ENCODE assay signal across 31 cellular contexts in genomic region chr7:148858489-148858888, GRCh38.
"Had no signal": no experiment of that assay in that cellular context is flagged by ENCODE, and none has a peak within 500 bp of the region (broad histone marks: within the 10 kb centered on the region; RNA-seq: fewer than 3 reads in every experiment).

No MANE protein-coding gene starts in this region.

- ATAC-seq: activated CD4-positive, CD25-positive, alpha-beta regulatory T cell treated with anti-CD3 and anti-CD28 coated beads, Interleukin-2, amount 50 U/mL, for 24 hours; activated CD8-positive, alpha-beta T cell treated with anti-CD3 and anti-CD28 coated beads for 36 hours; activated naive CD8-positive, alpha-beta T cell treated with anti-CD3 and anti-CD28 coated beads, Interleukin-2, amount 50 U/mL, for 24 hours; activated T-cell treated with anti-CD3 and anti-CD28 coated beads, Interleukin-2, amount 50 U/mL, for 4 hours; activated T-helper 17 cell treated with anti-CD3 and anti-CD28 coated beads, Interleukin-2, amount 50 U/mL, for 72 hours; body of pancreas; gastroesophageal sphincter; T-helper 17 cell had no signal

- DNase-seq: activated B cell treated with CpG ODN at 0.5 μM for 24 hours; activated CD4-positive, alpha-beta T cell treated with anti-CD3 and anti-CD28 coated beads, Interleukin-2, amount 50 U/mL, for 4 hours; activated CD8-positive, alpha-beta memory T cell treated with anti-CD3 and anti-CD28 coated beads for 24 hours; activated CD8-positive, alpha-beta T cell treated with anti-CD3 and anti-CD28 coated beads for 36 hours; activated effector memory CD4-positive, alpha-beta T cell treated with anti-CD3 and anti-CD28 coated beads, Interleukin-2, amount 50 U/mL, for 16 hours; activated naive CD4-positive, alpha-beta T cell treated with anti-CD3 and anti-CD28 coated beads for 36 hours; activated naive CD8-positive, alpha-beta T cell treated with anti-CD3 and anti-CD28 coated beads for 36 hours; activated naive CD8-positive, alpha-beta T cell treated with anti-CD3 and anti-CD28 coated beads, Interleukin-2, amount 50 U/mL, for 24 hours; activated T-cell treated with anti-CD3 and anti-CD28 coated beads, Interleukin-2, amount 50 U/mL, for 4 hours; adrenal gland; amygdala; aorta; body of pancreas; caudate nucleus; colonic mucosa; effector CD8-positive, alpha-beta T cell; esophagus squamous epithelium; foreskin melanocyte; head of caudate nucleus; T-helper 1 cell; T-helper 17 cell; T1000; WERI-Rb-1 had no signal

- H3K4me3 ChIP-seq: adrenal gland, body of pancreas, colonic mucosa, esophagus squamous epithelium, gastroesophageal sphincter had no signal

- H3K27me3 Mint-ChIP-seq: activated B cell treated with CpG ODN at 0.5 μM for 24 hours; activated CD8-positive, alpha-beta T cell treated with anti-CD3 and anti-CD28 coated beads for 36 hours; activated naive CD4-positive, alpha-beta T cell treated with anti-CD3 and anti-CD28 coated beads, Interleukin-2, amount 50 U/mL, for 24 hours; activated naive CD8-positive, alpha-beta T cell treated with anti-CD3 and anti-CD28 coated beads for 36 hours; activated naive CD8-positive, alpha-beta T cell treated with anti-CD3 and anti-CD28 coated beads, Interleukin-2, amount 50 U/mL, for 24 hours; activated T-helper 17 cell treated with anti-CD3 and anti-CD28 coated beads, Interleukin-2, amount 50 U/mL, for 72 hours; T-helper 17 cell had no signal

- H3K9me3 Mint-ChIP-seq: activated B cell treated with CpG ODN at 0.5 μM for 24 hours; activated CD8-positive, alpha-beta T cell treated with anti-CD3 and anti-CD28 coated beads for 36 hours; activated naive CD4-positive, alpha-beta T cell treated with anti-CD3 and anti-CD28 coated beads for 36 hours; activated naive CD4-positive, alpha-beta T cell treated with anti-CD3 and anti-CD28 coated beads, Interleukin-2, amount 50 U/mL, for 24 hours; activated naive CD8-positive, alpha-beta T cell treated with anti-CD3 and anti-CD28 coated beads for 36 hours; activated naive CD8-positive, alpha-beta T cell treated with anti-CD3 and anti-CD28 coated beads, Interleukin-2, amount 50 U/mL, for 24 hours; activated T-cell treated with anti-CD3 and anti-CD28 coated beads, Interleukin-2, amount 50 U/mL, for 4 hours; activated T-helper 17 cell treated with anti-CD3 and anti-CD28 coated beads, Interleukin-2, amount 50 U/mL, for 72 hours; T-helper 2 cell treated with Interferon-gamma antibody and Interleukin-4, amounts not matched to agents 5 μg/mL and 100 μg/mL, for 36 hours had no signal

- H3K36me3 ChIP-seq: adrenal gland, colonic mucosa, esophagus squamous epithelium, gastroesophageal sphincter had no signal

- FAIRE-seq: endometrium, endothelial cell of umbilical vein had no signal

- H3K27ac ChIP-seq: adrenal gland, body of pancreas, colonic mucosa, epithelial cell of prostate, esophagus squamous epithelium, gastroesophageal sphincter, WERI-Rb-1 had no signal

- H3K9me3 ChIP-seq: adrenal gland, body of pancreas, colonic mucosa, esophagus squamous epithelium, gastroesophageal sphincter had no signal

- H3K4me1 ChIP-seq: adrenal gland, colonic mucosa, gastroesophageal sphincter had no signal

- H3K27ac Mint-ChIP-seq: activated B cell treated with CpG ODN at 0.5 μM for 24 hours; activated CD8-positive, alpha-beta T cell treated with anti-CD3 and anti-CD28 coated beads for 36 hours; activated naive CD4-positive, alpha-beta T cell treated with anti-CD3 and anti-CD28 coated beads for 36 hours; activated naive CD4-positive, alpha-beta T cell treated with anti-CD3 and anti-CD28 coated beads, Interleukin-2, amount 50 U/mL, for 24 hours; activated naive CD8-positive, alpha-beta T cell treated with anti-CD3 and anti-CD28 coated beads for 36 hours; activated naive CD8-positive, alpha-beta T cell treated with anti-CD3 and anti-CD28 coated beads, Interleukin-2, amount 50 U/mL, for 24 hours; activated T-helper 17 cell treated with anti-CD3 and anti-CD28 coated beads, Interleukin-2, amount 50 U/mL, for 72 hours; T-helper 17 cell; T-helper 2 cell treated with Interferon-gamma antibody and Interleukin-4, amounts not matched to agents 5 μg/mL and 100 μg/mL, for 36 hours had no signal

- H3K27me3 ChIP-seq: adrenal gland, body of pancreas, colonic mucosa, esophagus squamous epithelium, gastroesophageal sphincter had no signal

- H3K4me3 Mint-ChIP-seq: activated B cell treated with CpG ODN at 0.5 μM for 24 hours; activated CD8-positive, alpha-beta T cell treated with anti-CD3 and anti-CD28 coated beads for 36 hours; activated naive CD4-positive, alpha-beta T cell treated with anti-CD3 and anti-CD28 coated beads for 36 hours; activated naive CD4-positive, alpha-beta T cell treated with anti-CD3 and anti-CD28 coated beads, Interleukin-2, amount 50 U/mL, for 24 hours; activated naive CD8-positive, alpha-beta T cell treated with anti-CD3 and anti-CD28 coated beads for 36 hours; activated naive CD8-positive, alpha-beta T cell treated with anti-CD3 and anti-CD28 coated beads, Interleukin-2, amount 50 U/mL, for 24 hours; activated T-cell treated with anti-CD3 and anti-CD28 coated beads, Interleukin-2, amount 50 U/mL, for 4 hours; activated T-helper 17 cell treated with anti-CD3 and anti-CD28 coated beads, Interleukin-2, amount 50 U/mL, for 72 hours; T-helper 17 cell; T-helper 2 cell treated with Interferon-gamma antibody and Interleukin-4, amounts not matched to agents 5 μg/mL and 100 μg/mL, for 36 hours had no signal
